ENCODE assay signal across 8 cellular contexts in genomic region chr16:85461814-85462404, GRCh38.
DNase-seq lines count a peak whose midpoint lies in the region; ATAC-seq, FAIRE-seq and TF ChIP-seq lines count a peak whose summit lies in the region.

No MANE protein-coding gene starts in this region.

- H3K14ac ChIP-seq in IMR-90 (replicated peaks; ENCODE audit: low read depth, low read length): 0 out of 2 replicates have a peak overlapping the region, but pooled peaks have one; percentile 1

- H3K4ac ChIP-seq in IMR-90 (ENCODE audit: low read depth, low read length): peak overlapping the region; percentile 51; the same call in 1 of the 2 replicates

- peaks cover 32% of the 10 kb centered on the region for H3K4me1 Mint-ChIP-seq in WTC11

- H3K4me3 ChIP-seq in BJ (ENCODE audit: low read depth, low read length) (peak overlapping the region; percentile 20; the same call in 1 of the 2 replicates), IMR-90 (ENCODE audit: insufficient read depth, low read depth, low read length) (no peak overlapping the region), tibial artery (peak overlapping the region; percentile 29 to 44)

- H3K36me3 Mint-ChIP-seq in WTC11: no peaks in the 10 kb centered on the region

- H3K9me3 Mint-ChIP-seq in WTC11: no peaks in the 10 kb centered on the region

- intact Hi-C loops in IMR-90 (cut with micrococcal nuclease) (no loop called here), tibial artery (cut with DNase I; ENCODE audit: low total_unique reads) (no loop called here)

- H3K9me3 ChIP-seq in IMR-90 (ENCODE audit: control insufficient read depth, insufficient read depth, low read length) (no peaks in the 10 kb centered on the region), tibial artery (no peaks in the 10 kb centered on the region)

- H3K79me1 ChIP-seq in IMR-90 (ENCODE audit: low read depth in 1 of 2, low read length in 2 of 2): peaks cover 2 to 40% of the 10 kb centered on the region in 2 experiments; a peak in 3 of 4 replicates

- no peak overlapping the region for H4K5ac ChIP-seq in IMR-90 (ENCODE audit: low read depth, low read length)

- H3K4me3 Mint-ChIP-seq in WTC11: peak overlapping the region; percentile 76

- H2BK5ac ChIP-seq in IMR-90 (ENCODE audit: low read depth, low read length, poor library complexity, severe bottlenecking): no peak overlapping the region

- H3K27ac ChIP-seq in IMR-90 (ENCODE audit: insufficient read depth, low read length): no peak overlapping the region
- no peak overlapping the region for H3K27ac ChIP-seq in tibial artery

- peak overlapping the region; percentile 55 for H2AFZ ChIP-seq in IMR-90 (replicated peaks; ENCODE audit: low read length, poor library complexity)

- no peak for DNase-seq in BJ (ENCODE audit: low read depth)
- DNase-seq in IMR-90: peak; percentile 50
- peak; percentile 73 for DNase-seq in WTC11 (ENCODE audit: low spot score)
- peak; percentile 90 for DNase-seq in islet precursor cell
- no peak for DNase-seq in tibial artery
- no peak for DNase-seq in frontal cortex (ENCODE audit: low spot score in 2 of 2)

- H3K56ac ChIP-seq in IMR-90 (ENCODE audit: extremely low read depth, insufficient read depth, low read length): no peak overlapping the region

- CTCF ChIA-PET in BJ (lab: Yijun Ruan, JAX): interaction anchor here (0.6 to 1.5 kb wide), 6 partner anchors 10 to 91 kb away, joined by 3 to 6 read pairs (median 3); no protein-coding TSS in a partner anchor
- CTCF ChIA-PET in IMR-90 (lab: Yijun Ruan, JAX): no interaction called here
- CTCF ChIA-PET in WTC11 (lab: Charles Lee): interaction anchor here (0.7 to 4.2 kb wide), 39 partner anchors 8 to 347 kb away, joined by 3 to 30 read pairs (median 4); no protein-coding TSS in a partner anchor

- FAIRE-seq in frontal cortex (lab: Jason Lieb, UNC): no peak

- in situ Hi-C loops in IMR-90 (cut with MboI; ENCODE audit: low sequenced_read_pairs): no loop called here

- H3K27me3 Mint-ChIP-seq in WTC11 (ENCODE audit: low read depth): peaks cover 61% of the 10 kb centered on the region

- POLR2A ChIA-PET in BJ (lab: Charles Lee): interaction anchor here (0.5 kb wide), 1 partner anchor 92 kb away, joined by 3 read pairs; no protein-coding TSS in a partner anchor
- POLR2A ChIA-PET in IMR-90 (lab: Charles Lee; ENCODE audit: unreplicated experiment): no interaction called here
- POLR2A ChIA-PET in WTC11 (lab: Charles Lee): interaction anchor here (0.6 to 1.3 kb wide), 8 partner anchors 9 to 355 kb away, joined by 3 to 5 read pairs (median 3); no protein-coding TSS in a partner anchor

- H3K36me3 ChIP-seq in BJ (ENCODE audit: control insufficient read depth, insufficient read depth, low read length): no peaks in the 10 kb centered on the region; the same call in 1 of the 2 replicates
- no peaks in the 10 kb centered on the region for H3K36me3 ChIP-seq in IMR-90 (ENCODE audit: control insufficient read depth, insufficient read depth, low read length)
- H3K36me3 ChIP-seq in tibial artery: no peaks in the 10 kb centered on the region

- peak overlapping the region; percentile 60; the same call in 1 of the 2 replicates for H3K23ac ChIP-seq in IMR-90 (ENCODE audit: low read depth, low read length)

- no peak overlapping the region for H3K18ac ChIP-seq in IMR-90 (ENCODE audit: low read depth, low read length)

- no peak for TF ChIP-seq CTCF in BJ (IDR thresholded peaks at IDR 0.05; ENCODE audit: insufficient read depth, low read depth, low read length)
- no peak for TF ChIP-seq CTCF in IMR-90 (conservative IDR thresholded peaks at IDR 0.05; ENCODE audit: low read depth, low read length)
- TF ChIP-seq CTCF in WTC11 (IDR thresholded peaks at IDR 0.05): no peak
- TF ChIP-seq CTCF in tibial artery (IDR thresholded peaks at IDR 0.05): no peak

- H3K27me3 ChIP-seq in BJ (ENCODE audit: control insufficient read depth, insufficient read depth, low read length) (no peaks in the 10 kb centered on the region), IMR-90 (ENCODE audit: control insufficient read depth, insufficient read depth, low read length) (no peaks in the 10 kb centered on the region), tibial artery (peaks cover 0 to 28% of the 10 kb centered on the region in 2 donors)

- TF ChIP-seq RAD21 in IMR-90 (IDR thresholded peaks at IDR 0.05; ENCODE audit: low read length): no peak

- H4K20me1 ChIP-seq in IMR-90 (ENCODE audit: insufficient read depth, low read length): peaks cover 83% of the 10 kb centered on the region

- H3K4me2 ChIP-seq in IMR-90 (ENCODE audit: low read depth, low read length): peak overlapping the region; percentile 51

- no peak overlapping the region for H2BK20ac ChIP-seq in IMR-90 (ENCODE audit: low read depth, low read length)

- peak overlapping the region; percentile 36 for H2AK5ac ChIP-seq in IMR-90 (ENCODE audit: low read depth, low read length)

- dilution Hi-C loops in IMR-90 (cut with HindIII; ENCODE audit: low sequenced_read_pairs, unreplicated experiment): no loop called here

- no peak overlapping the region for H3K27ac Mint-ChIP-seq in WTC11

- H3K9me1 ChIP-seq in IMR-90 (ENCODE audit: insufficient read depth, low read length): peaks cover 17% of the 10 kb centered on the region; the same call in 1 of the 2 replicates

- peak overlapping the region; percentile 62 for H2AK9ac ChIP-seq in IMR-90 (replicated peaks; ENCODE audit: low read depth, low read length, poor library complexity)

- H3K4me1 ChIP-seq in IMR-90 (ENCODE audit: control insufficient read depth, insufficient read depth, low read length): peaks cover 35% of the 10 kb centered on the region
- peaks cover 0 to 41% (median 28%) of the 10 kb centered on the region in 4 donors for H3K4me1 ChIP-seq in tibial artery

- no peak overlapping the region for H3K9ac ChIP-seq in IMR-90 (ENCODE audit: low read depth, low read length)

- peak overlapping the region; percentile 52 for H2BK120ac ChIP-seq in IMR-90 (ENCODE audit: low read depth, low read length)

- ATAC-seq in IMR-90 (ENCODE audit: low read depth): peak; percentile 40
- ATAC-seq in WTC11: peak; percentile 77
- ATAC-seq in GM21526 (IDR thresholded peaks at IDR 0.05; ENCODE audit: low FRiP score, unreplicated experiment): no peak
- ATAC-seq in GM21447 (IDR thresholded peaks at IDR 0.05; ENCODE audit: unreplicated experiment): no peak

- H2BK15ac ChIP-seq in IMR-90 (ENCODE audit: low read depth, low read length): no peak overlapping the region

- H4K91ac ChIP-seq in IMR-90 (ENCODE audit: insufficient read depth, low read depth, low read length): peak overlapping the region; percentile 19; the same call in 1 of the 2 replicates

- no TSS peak for BruUV-seq in IMR-90 (replicated peaks; lab: Mats Ljungman, UMichigan)

- no peak overlapping the region for H4K8ac ChIP-seq in IMR-90 (ENCODE audit: low read depth in 2 of 2, low read length in 2 of 2)

- 9% methylated on average over 4 of the region's 14 CpGs; no CpG with 5 or more reads in 1 of the 2 experiments for WGBS in IMR-90 (ENCODE audit: extremely low coverage in 2 of 2, insufficient read length in 1 of 2), 2 experiments

- TF ChIP-seq POLR2A in IMR-90 (IDR thresholded peaks at IDR 0.05; ENCODE audit: low read depth, low read length): no peak

TF ChIP-seq in IMR-90, 13 proteins besides CTCF, POLR2A, EP300 and RAD21 (continues in another document):
- TF ChIP-seq ELK1 (IDR thresholded peaks at IDR 0.05; ENCODE audit: borderline replicate concordance, low read depth, low read length) (no peak), BHLHE40 (IDR thresholded peaks at IDR 0.05; ENCODE audit: low read depth, low read length) (no peak), RCOR1 (IDR thresholded peaks at IDR 0.05; ENCODE audit: insufficient replicate concordance, low read length) (no peak)
- TF ChIP-seq, protein P1, sequence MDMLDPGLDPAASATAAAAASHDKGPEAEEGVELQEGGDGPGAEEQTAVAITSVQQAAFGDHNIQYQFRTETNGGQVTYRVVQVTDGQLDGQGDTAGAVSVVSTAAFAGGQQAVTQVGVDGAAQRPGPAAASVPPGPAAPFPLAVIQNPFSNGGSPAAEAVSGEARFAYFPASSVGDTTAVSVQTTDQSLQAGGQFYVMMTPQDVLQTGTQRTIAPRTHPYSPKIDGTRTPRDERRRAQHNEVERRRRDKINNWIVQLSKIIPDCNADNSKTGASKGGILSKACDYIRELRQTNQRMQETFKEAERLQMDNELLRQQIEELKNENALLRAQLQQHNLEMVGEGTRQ (IDR thresholded peaks at IDR 0.05; ENCODE audit: low read depth, low read length): no peak

TF ChIP-seq in WTC11, 78 proteins besides CTCF, POLR2A, EP300 and RAD21 (continues in another document):
- no peak for TF ChIP-seq ZBTB21 (CRISPR knock-in tag; IDR thresholded peaks at IDR 0.05; ENCODE audit: borderline replicate concordance)
- TF ChIP-seq ZNF138 (CRISPR knock-in tag; conservative IDR thresholded peaks at IDR 0.05): no peak
- no peak for TF ChIP-seq FOXP4 (CRISPR knock-in tag; IDR thresholded peaks at IDR 0.05)

Comparison
In these comparisons a context has a peak if more than half of its experiments do, and no peak if none do; other contexts are left out.
1. DNase-seq: peak in IMR-90 (single experiment), WTC11 (single experiment) and islet precursor cell (single experiment); none in BJ (single experiment), tibial artery (0 of 2) and frontal cortex (0 of 2).
2. ATAC-seq: peak in IMR-90 (single experiment) and WTC11 (single experiment); none in GM21526 (single experiment) and GM21447 (single experiment).